ENCODE assay signal across 14 cellular contexts in the genomic region with DNA sequence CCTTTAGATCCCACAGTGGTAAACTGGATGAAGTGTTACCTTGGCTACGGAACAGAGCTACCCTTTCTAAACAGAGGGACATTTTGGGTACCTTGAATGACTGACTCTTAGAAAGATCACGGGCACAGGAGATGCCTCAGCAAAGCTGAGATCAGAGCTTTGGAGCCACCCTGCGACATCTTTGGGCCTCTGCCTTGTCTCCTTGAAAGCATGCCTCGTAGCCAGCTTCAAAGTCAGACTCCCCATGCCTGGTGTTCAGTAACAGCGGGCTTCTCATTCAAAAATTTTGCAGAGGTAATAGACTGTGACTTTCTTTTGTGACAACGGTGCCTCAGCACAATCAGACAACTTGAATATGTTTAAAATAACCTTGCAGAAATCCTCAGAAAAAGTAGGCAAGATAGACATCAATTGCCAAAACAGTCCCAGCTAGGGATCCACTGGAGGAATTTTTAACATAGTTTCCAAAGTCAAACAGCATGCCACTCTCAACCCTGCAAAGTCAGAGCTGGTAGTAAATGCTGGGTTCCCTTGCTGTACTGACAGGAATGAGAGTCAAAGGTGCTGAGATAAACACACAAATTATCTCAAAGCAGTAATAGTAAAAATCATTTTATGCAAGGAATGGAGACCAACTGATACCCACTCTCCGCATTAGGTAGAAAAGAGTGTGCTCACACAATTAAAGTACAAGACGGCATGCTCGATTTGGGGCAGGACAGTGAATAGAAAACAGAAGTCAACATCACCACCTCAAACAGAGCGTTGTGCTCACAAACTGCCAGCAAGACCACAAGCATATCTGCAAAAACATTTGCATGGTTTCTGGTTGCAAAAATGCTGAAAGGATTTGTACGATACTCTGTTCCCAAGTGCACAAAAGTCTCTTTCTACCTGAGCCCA.
DNase-seq lines count a peak whose midpoint lies in the region; ATAC-seq and TF ChIP-seq lines count a peak whose summit lies in the region.
"Had no signal": no experiment of that assay in that cellular context is flagged by ENCODE, and none has a peak within 500 bp of the region (broad histone marks: within the 10 kb centered on the region; RNA-seq: fewer than 3 reads in every experiment).

No MANE protein-coding gene starts in this region.

- H3K36me3 Mint-ChIP-seq in H9 (ENCODE audit: insufficient read depth in 1 of 3, low read depth in 3 of 3) (peaks cover 0 to 9% (median 3%) of the 10 kb centered on the region in 3 experiments; a peak in 4 of 7 replicates), WTC11 (no peaks in the 10 kb centered on the region), naive B cell (no peaks in the 10 kb centered on the region)
- H3K36me3 Mint-ChIP-seq in effector memory CD8-positive, alpha-beta T cell (ENCODE audit: insufficient read depth) = no peaks in the 10 kb centered on the region
- H3K36me3 Mint-ChIP-seq: stimulated activated effector memory CD8-positive, alpha-beta T cell treated with anti-CD3 and anti-CD28 coated beads, Interleukin-12 subunit alpha, Interleukin-12 subunit beta, amount 100 ng/mL, for 72 hours had no signal

- no peaks in the 10 kb centered on the region for H4K20me1 ChIP-seq in DOHH2 (ENCODE audit: control insufficient read depth, insufficient read depth, low read depth, low read length)
- H4K20me1 ChIP-seq in H9 (ENCODE audit: control insufficient read depth, insufficient read depth, insufficient read length) = no peaks in the 10 kb centered on the region
- H4K20me1 ChIP-seq in SK-N-SH (ENCODE audit: insufficient read depth) = no peaks in the 10 kb centered on the region

- no peak overlapping the region for H3K18ac ChIP-seq in H9 (ENCODE audit: insufficient read length, low read depth, low read length)

- no peak for TF ChIP-seq RAD21 in SK-N-SH (IDR thresholded peaks at IDR 0.05; ENCODE audit: low read length)

- no peak overlapping the region for H3K56ac ChIP-seq in H9 (ENCODE audit: insufficient read length, low read depth, low read length)

- no peak overlapping the region for H2AK5ac ChIP-seq in H9 (ENCODE audit: insufficient read length, low read length)

- no peak overlapping the region for H4K91ac ChIP-seq in H9 (ENCODE audit: insufficient read length, low read depth, low read length)

- TF ChIP-seq CTCF in DOHH2 (IDR thresholded peaks at IDR 0.05; ENCODE audit: low read depth, low read length, poor library complexity, severe bottlenecking) (no peak), H9 (conservative IDR thresholded peaks at IDR 0.05) (no peak), WTC11 (IDR thresholded peaks at IDR 0.05) (no peak), sigmoid colon (IDR thresholded peaks at IDR 0.05) (no peak), SK-N-SH (IDR thresholded peaks at IDR 0.05) (no peak)

- H3K9ac ChIP-seq in H9 (ENCODE audit: extremely low read depth, insufficient read length, low read length) (no peak overlapping the region), SK-N-SH (no peak overlapping the region)

- no peak overlapping the region for H3K4me3 Mint-ChIP-seq in H9
- H3K4me3 Mint-ChIP-seq in WTC11 = no peak overlapping the region
- H3K4me3 Mint-ChIP-seq in naive B cell = peak overlapping the region in 5 of 8 donors; percentile 2 to 43 (median 29)
- no peak overlapping the region for H3K4me3 Mint-ChIP-seq in effector memory CD8-positive, alpha-beta T cell
- H3K4me3 Mint-ChIP-seq: naive thymus-derived CD4-positive, alpha-beta T cell; stimulated activated effector memory CD8-positive, alpha-beta T cell treated with anti-CD3 and anti-CD28 coated beads, Interleukin-12 subunit alpha, Interleukin-12 subunit beta, amount 100 ng/mL, for 72 hours had no signal

- no peaks in the 10 kb centered on the region for H3K9me3 ChIP-seq in DOHH2 (ENCODE audit: control insufficient read depth, insufficient read depth, low read length)
- H3K9me3 ChIP-seq in H9 (ENCODE audit: control insufficient read depth, low read depth, low read length) = no peaks in the 10 kb centered on the region
- no peaks in the 10 kb centered on the region for H3K9me3 ChIP-seq in sigmoid colon
- no peaks in the 10 kb centered on the region for H3K9me3 ChIP-seq in SK-N-SH

- no peak overlapping the region for H3T11ph ChIP-seq in H9 (ENCODE audit: low read length)

- H3K4me1 ChIP-seq in DOHH2 (ENCODE audit: control insufficient read depth, low read length) (peaks cover 23% of the 10 kb centered on the region), H9 (ENCODE audit: insufficient read depth, low read length) (peaks cover 5% of the 10 kb centered on the region; the same call in 1 of the 2 replicates), sigmoid colon (peaks cover 0 to 23% (median 21%) of the 10 kb centered on the region in 4 donors), SK-N-SH (ENCODE audit: control insufficient read depth in 1 of 2, insufficient read depth in 2 of 2, low read depth in 1 of 2, low read length in 1 of 2) (peaks cover 3 to 39% of the 10 kb centered on the region in 2 experiments; a peak in 3 of 4 replicates)

- H3K9me3 Mint-ChIP-seq in H9 (no peaks in the 10 kb centered on the region), WTC11 (no peaks in the 10 kb centered on the region), naive B cell (no peaks in the 10 kb centered on the region)
- H3K9me3 Mint-ChIP-seq in effector memory CD8-positive, alpha-beta T cell = no peaks in the 10 kb centered on the region
- H3K9me3 Mint-ChIP-seq: stimulated activated effector memory CD8-positive, alpha-beta T cell treated with anti-CD3 and anti-CD28 coated beads, Interleukin-12 subunit alpha, Interleukin-12 subunit beta, amount 100 ng/mL, for 72 hours had no signal

- intact Hi-C loops in sigmoid colon (cut with DNase I) = no loop called here

- H3K23ac ChIP-seq in H9 (ENCODE audit: insufficient read length, low read depth, low read length) = no peak overlapping the region

- no peaks in the 10 kb centered on the region for H3K23me2 ChIP-seq in H9 (ENCODE audit: insufficient read length, low read depth, low read length, poor library complexity, severe bottlenecking)

- H3K4me3 ChIP-seq in DOHH2 (ENCODE audit: low read length) (0 out of 2 replicates have a peak overlapping the region, but pooled peaks have one; percentile 34), sigmoid colon (no peak overlapping the region), SK-N-SH (ENCODE audit: low read depth in 2 of 2, low read length in 1 of 2) (no peak overlapping the region)

- H3K27ac ChIP-seq in DOHH2 (ENCODE audit: low read depth, low read length) (no peak overlapping the region), H9 (ENCODE audit: insufficient read length, low read depth, low read length) (no peak overlapping the region), sigmoid colon (no peak overlapping the region), SK-N-SH (ENCODE audit: low read depth in 2 of 2, low read length in 1 of 2) (no peak overlapping the region)

- POLR2A ChIA-PET in WTC11 (lab: Charles Lee) = no interaction called here
- POLR2A ChIA-PET in SK-N-SH (lab: Yijun Ruan, JAX) = no interaction called here

- no peaks in the 10 kb centered on the region for H3K36me3 ChIP-seq in DOHH2 (ENCODE audit: control insufficient read depth, low read length)
- no peaks in the 10 kb centered on the region for H3K36me3 ChIP-seq in sigmoid colon
- no peaks in the 10 kb centered on the region for H3K36me3 ChIP-seq in SK-N-SH (replicated peaks in 1 of 2; ENCODE audit: control insufficient read depth in 1 of 2, insufficient read depth in 2 of 2, low read length in 1 of 2)

- DNase-seq in H9 (no peak), WTC11 (ENCODE audit: low spot score) (no peak), naive B cell (no peak), sigmoid colon (no peak), SK-N-SH (no peak), SIG-M5 (lab: John Stamatoyannopoulos, UW) (no peak)
- DNase-seq in effector memory CD8-positive, alpha-beta T cell = no peak
- DNase-seq: activated CD8-positive, alpha-beta memory T cell treated with anti-CD3 and anti-CD28 coated beads, Interleukin-2, amount 50 U/mL, for 48 hours; aorta; naive thymus-derived CD4-positive, alpha-beta T cell; NCI-H187 treated with DMSO at 0.1 percent for 48 hours; T-helper 9 cell had no signal

- CTCF ChIA-PET in WTC11 (lab: Charles Lee) (interaction anchor here (0.5 to 1.4 kb wide), 2 partner anchors 43 to 57 kb away, joined by 3 to 6 read pairs; no protein-coding TSS in a partner anchor), SK-N-SH (lab: Yijun Ruan, JAX) (interaction anchor here (1.2 kb wide), 1 partner anchor 9 kb away, joined by 3 read pairs; no protein-coding TSS in a partner anchor)

- no peak overlapping the region for H2BK15ac ChIP-seq in H9 (ENCODE audit: low read depth, low read length)

- no CpG with 5 or more reads among the region's 11 CpGs for WGBS in H9 (ENCODE audit: extremely low coverage, insufficient read length, low lambda C conversion rate)
- 50 to 75% methylated on average over 11 of the region's 11 CpGs for WGBS in sigmoid colon, 2 donors
- 87% methylated on average over 11 of the region's 11 CpGs for WGBS in SK-N-SH (ENCODE audit: low lambda C conversion rate)

- H2BK5ac ChIP-seq in H9 (ENCODE audit: insufficient read length, low read length) = no peak overlapping the region

- H3F3A ChIP-seq in DOHH2 (ENCODE audit: control insufficient read depth, insufficient read depth) (no peaks in the 10 kb centered on the region), SK-N-SH (replicated peaks; ENCODE audit: insufficient read depth) (peaks cover 14% of the 10 kb centered on the region)

- TF ChIP-seq POLR2A in sigmoid colon (IDR thresholded peaks at IDR 0.05) = no peak

- ATAC-seq in WTC11 (no peak), naive B cell (ENCODE audit: low read depth in 2 of 2) (peak; percentile 35 to 47)
- no peak for ATAC-seq in effector memory CD8-positive, alpha-beta T cell (replicated peaks)
- ATAC-seq: naive thymus-derived CD4-positive, alpha-beta T cell; stimulated activated effector memory CD8-positive, alpha-beta T cell treated with anti-CD3 and anti-CD28 coated beads, Interleukin-12 subunit alpha, Interleukin-12 subunit beta, amount 100 ng/mL, for 72 hours had no signal

- H3K79me1 ChIP-seq in H9 (ENCODE audit: insufficient read depth, low read depth, low read length, poor library complexity, severe bottlenecking) = peaks cover 5% of the 10 kb centered on the region

- no peak overlapping the region for H2BK20ac ChIP-seq in H9 (ENCODE audit: low read depth, low read length, poor library complexity, severe bottlenecking)

- H3K9me2 ChIP-seq in DOHH2 (replicated peaks; ENCODE audit: control insufficient read depth, low read length) (no peaks in the 10 kb centered on the region), SK-N-SH (no peaks in the 10 kb centered on the region)

- H3K4me1 Mint-ChIP-seq in H9 (peaks cover 43 to 47% of the 10 kb centered on the region in 2 experiments), WTC11 (peaks cover 45% of the 10 kb centered on the region), naive B cell (peaks cover 38 to 81% (median 76%) of the 10 kb centered on the region in 3 donors)
- no peaks in the 10 kb centered on the region for H3K4me1 Mint-ChIP-seq in effector memory CD8-positive, alpha-beta T cell (ENCODE audit: low read depth in 2 of 2)
- H3K4me1 Mint-ChIP-seq: stimulated activated effector memory CD8-positive, alpha-beta T cell treated with anti-CD3 and anti-CD28 coated beads, Interleukin-12 subunit alpha, Interleukin-12 subunit beta, amount 100 ng/mL, for 72 hours had no signal

- no peaks in the 10 kb centered on the region for H3K27me3 ChIP-seq in DOHH2 (ENCODE audit: control insufficient read depth, low read length)
- H3K27me3 ChIP-seq in H9 (ENCODE audit: insufficient read depth, low read length) = no peaks in the 10 kb centered on the region
- no peaks in the 10 kb centered on the region for H3K27me3 ChIP-seq in sigmoid colon
- H3K27me3 ChIP-seq in SK-N-SH (ENCODE audit: insufficient read depth) = no peaks in the 10 kb centered on the region

- H3K4ac ChIP-seq in H9 (ENCODE audit: low read depth, low read length) = no peak overlapping the region

- H3K79me2 ChIP-seq in DOHH2 (ENCODE audit: control insufficient read depth, low read length) = peaks cover 26% of the 10 kb centered on the region
- 0 out of 2 replicates have a peak, but pooled peaks cover 2% of the 10 kb centered on the region for H3K79me2 ChIP-seq in H9 (ENCODE audit: insufficient read depth, low read length)
- peaks cover 35% of the 10 kb centered on the region for H3K79me2 ChIP-seq in SK-N-SH (ENCODE audit: insufficient read depth)

- H4K5ac ChIP-seq in H9 (ENCODE audit: insufficient read length, low read depth, low read length) = no peak overlapping the region

- no peak for TF ChIP-seq EP300 in sigmoid colon (IDR thresholded peaks at IDR 0.05)
- no peak for TF ChIP-seq EP300 in SK-N-SH (IDR thresholded peaks at IDR 0.05; ENCODE audit: borderline replicate concordance in 1 of 2, low read depth in 1 of 2, low read length in 1 of 2)

- H2AFZ ChIP-seq in H9 (ENCODE audit: low read length) = no peak overlapping the region
- H2AFZ ChIP-seq in SK-N-SH (ENCODE audit: low read depth) = no peak overlapping the region

- no peaks in the 10 kb centered on the region for H3K27me3 Mint-ChIP-seq in H9 (ENCODE audit: low read depth)
- no peaks in the 10 kb centered on the region for H3K27me3 Mint-ChIP-seq in WTC11 (ENCODE audit: low read depth)
- no peaks in the 10 kb centered on the region for H3K27me3 Mint-ChIP-seq in naive B cell
- peaks cover 0 to 8% of the 10 kb centered on the region in 2 donors for H3K27me3 Mint-ChIP-seq in effector memory CD8-positive, alpha-beta T cell

- H2BK120ac ChIP-seq in H9 (ENCODE audit: low read depth, low read length, poor library complexity, severe bottlenecking) = no peak overlapping the region

- H3K27ac Mint-ChIP-seq in H9 (peak overlapping the region; percentile 32 to 59 (median 40); a peak in 3 of 7 replicates), WTC11 (peak overlapping the region; percentile 58; the same call in 1 of the 2 replicates), naive B cell (peak overlapping the region in 1 of 6 donors; percentile 47)
- no peak overlapping the region for H3K27ac Mint-ChIP-seq in effector memory CD8-positive, alpha-beta T cell
- H3K27ac Mint-ChIP-seq: naive thymus-derived CD4-positive, alpha-beta T cell; stimulated activated effector memory CD8-positive, alpha-beta T cell treated with anti-CD3 and anti-CD28 coated beads, Interleukin-12 subunit alpha, Interleukin-12 subunit beta, amount 100 ng/mL, for 72 hours had no signal

- H3K4me2 ChIP-seq in DOHH2 (ENCODE audit: low read length) (peak overlapping the region; percentile 50), H9 (ENCODE audit: insufficient read depth, insufficient read length, low read length) (no peak overlapping the region), SK-N-SH (no peak overlapping the region)

- no peak overlapping the region for H3K14ac ChIP-seq in H9 (ENCODE audit: insufficient read depth, low read length)

- H4K8ac ChIP-seq in H9 (replicated peaks; ENCODE audit: insufficient read length, low read depth, low read length) = no peak overlapping the region

- H2BK12ac ChIP-seq in H9 (ENCODE audit: insufficient read length, low read depth, low read length) = no peak overlapping the region

Comparison
In these comparisons a context has a peak if more than half of its experiments do, and no peak if none do; other contexts are left out.
1. H3K27ac Mint-ChIP-seq: peak in H9 (3 of 3) and WTC11 (single experiment); none in effector memory CD8-positive, alpha-beta T cell (0 of 2).
2. H3K4me3 Mint-ChIP-seq: peak in naive B cell (5 of 8); none in H9 (0 of 2), WTC11 (single experiment) and effector memory CD8-positive, alpha-beta T cell (0 of 2).
3. ATAC-seq: peak in naive B cell (2 of 2); none in WTC11 (single experiment) and effector memory CD8-positive, alpha-beta T cell (single experiment).